15 cellular contexts compared by ENCODE assay signal in genomic region chr3:177475266-177475665, GRCh38.
"Had no signal": no experiment of that assay in that cellular context is flagged by ENCODE, and none has a peak within 500 bp of the region (broad histone marks: within the 10 kb centered on the region; RNA-seq: fewer than 3 reads in every experiment).

No MANE protein-coding gene starts in this region.

- H3K4me1 ChIP-seq: adrenal gland, colonic mucosa had no signal

- H3K27me3 ChIP-seq: adrenal gland, colonic mucosa, heart left ventricle, pancreas had no signal

- ATAC-seq: heart left ventricle had no signal

- H3K36me3 Mint-ChIP-seq: memory B cell had no signal

- H3K4me1 Mint-ChIP-seq: activated CD4-positive, alpha-beta T cell treated with anti-CD3 and anti-CD28 coated beads, Interleukin-2, amount 10 ng/mL, durations not matched to agents 7 days and 5 days; memory B cell had no signal

- H3K4me3 ChIP-seq: adrenal gland, colonic mucosa, heart left ventricle, left ventricle myocardium inferior, pancreas, smooth muscle cell had no signal

- DNase-seq: activated CD4-positive, alpha-beta T cell treated with anti-CD3 and anti-CD28 coated beads, Interleukin-2, amount 10 ng/mL, durations not matched to agents 7 days and 5 days; activated CD4-positive, CD25-positive, alpha-beta regulatory T cell; activated naive CD4-positive, alpha-beta T cell treated with anti-CD3 and anti-CD28 coated beads, Interleukin-2, amount 50 U/mL, for 16 hours; adrenal gland; colonic mucosa; heart left ventricle; islet precursor cell; left ventricle myocardium inferior; pancreas; retina; trophoblast cell had no signal

- H3K4me3 Mint-ChIP-seq: activated CD4-positive, alpha-beta T cell treated with anti-CD3 and anti-CD28 coated beads, Interleukin-2, amount 10 ng/mL, durations not matched to agents 7 days and 5 days; memory B cell; nephron; T-helper 1 cell treated with Interleukin-12 subunit alpha and Interleukin-12 subunit beta and Interleukin-4 antibody, amounts not matched to agents 30 μg/mL and 1 μg/mL, for 36 hours had no signal

- H3K27me3 Mint-ChIP-seq: activated CD4-positive, alpha-beta T cell treated with anti-CD3 and anti-CD28 coated beads, Interleukin-2, amount 10 ng/mL, durations not matched to agents 7 days and 5 days; memory B cell had no signal

- H3K36me3 ChIP-seq: adrenal gland, colonic mucosa, heart left ventricle, left ventricle myocardium inferior, pancreas had no signal

- H3K9me3 ChIP-seq: adrenal gland, colonic mucosa, heart left ventricle, left ventricle myocardium inferior, pancreas had no signal

- H3K27ac ChIP-seq: adrenal gland, colonic mucosa, heart left ventricle, left ventricle myocardium inferior, pancreas had no signal

- H3K27ac Mint-ChIP-seq: activated CD4-positive, alpha-beta T cell treated with anti-CD3 and anti-CD28 coated beads, Interleukin-2, amount 10 ng/mL, durations not matched to agents 7 days and 5 days; memory B cell; T-helper 1 cell treated with Interleukin-12 subunit alpha and Interleukin-12 subunit beta and Interleukin-4 antibody, amounts not matched to agents 30 μg/mL and 1 μg/mL, for 36 hours had no signal

- H3K9me3 Mint-ChIP-seq: activated CD4-positive, alpha-beta T cell treated with anti-CD3 and anti-CD28 coated beads, Interleukin-2, amount 10 ng/mL, durations not matched to agents 7 days and 5 days; memory B cell; nephron; T-helper 1 cell treated with Interleukin-12 subunit alpha and Interleukin-12 subunit beta and Interleukin-4 antibody, amounts not matched to agents 30 μg/mL and 1 μg/mL, for 36 hours had no signal
